Comparison of ENCODE assay signal across 11 cellular contexts in the genomic region with DNA sequence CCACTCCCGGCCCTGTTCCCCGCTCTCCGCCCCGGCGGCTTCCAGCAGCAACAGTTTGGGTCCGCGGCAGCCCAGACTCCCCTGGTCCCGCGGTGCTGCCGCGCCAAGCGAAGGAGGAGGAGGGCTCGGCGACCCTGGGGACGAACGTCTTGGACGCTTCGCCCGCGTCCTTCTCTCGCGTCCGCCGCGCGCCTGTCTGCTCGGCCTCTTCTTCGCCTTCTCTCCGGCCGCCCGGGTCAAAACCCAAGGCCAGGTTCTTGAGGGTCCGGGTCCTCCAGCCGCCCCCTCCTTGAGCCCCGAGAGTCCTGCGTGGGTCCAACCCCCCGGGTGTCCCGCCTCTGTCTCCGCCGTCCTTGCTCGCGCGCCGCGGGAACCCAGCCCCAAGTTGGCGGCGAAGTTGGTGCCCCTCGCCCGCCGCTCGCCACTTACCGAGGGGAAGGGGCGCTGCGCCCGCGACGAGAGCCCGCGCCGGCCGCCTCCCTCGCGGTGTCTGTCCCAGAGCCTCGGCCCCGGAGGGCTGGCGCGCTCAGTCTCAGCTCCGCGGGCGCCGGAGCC. TPM values are rescaled to one million over a fixed set of nuclear protein-coding genes. Genes with fewer than 3 reads are reported as not detected.
DNase-seq lines count a peak whose midpoint lies in the region; TF ChIP-seq lines count a peak whose summit lies in the region.
"Had no signal": no experiment of that assay in that cellular context is flagged by ENCODE, and none has a peak within 500 bp of the region (broad histone marks: within the 10 kb centered on the region; RNA-seq: fewer than 3 reads in every experiment).

No MANE protein-coding gene starts in this region.

- H3K4me3 ChIP-seq in WERI-Rb-1 (ENCODE audit: low read depth, low read length) (peak overlapping the region; percentile 35), iPS-15b (ENCODE audit: low read depth, low read length) (peak overlapping the region; percentile 52), spleen (peak overlapping the region in 7 of 8 donors; percentile 10 to 59 (median 22)), OCI-LY7 (ENCODE audit: low read depth, low read length, poor library complexity, severe bottlenecking) (no peak overlapping the region)
- H3K4me3 ChIP-seq: upper lobe of right lung had no signal

- H2AFZ ChIP-seq in OCI-LY7 (ENCODE audit: low read length): no peak overlapping the region

- no peak overlapping the region for H3K27ac ChIP-seq in WERI-Rb-1
- no peak overlapping the region for H3K27ac ChIP-seq in spleen
- no peak overlapping the region for H3K27ac ChIP-seq in OCI-LY7 (ENCODE audit: low read depth, low read length, poor library complexity, severe bottlenecking)
- H3K27ac ChIP-seq: upper lobe of right lung had no signal

- no peak for TF ChIP-seq POLR2A in spleen (IDR thresholded peaks at IDR 0.05)

- no peak overlapping the region for H3K9ac ChIP-seq in iPS-15b (ENCODE audit: low read depth, low read length)

- H3K36me3 ChIP-seq in WERI-Rb-1: peaks cover 32% of the 10 kb centered on the region
- H3K36me3 ChIP-seq in iPS-15b (ENCODE audit: control insufficient read depth, insufficient read depth, low read length): peaks cover 12% of the 10 kb centered on the region
- peaks cover 0 to 39% (median 14%) of the 10 kb centered on the region in 6 donors for H3K36me3 ChIP-seq in spleen
- H3K36me3 ChIP-seq in OCI-LY7 (ENCODE audit: insufficient read depth, low read length): no peaks in the 10 kb centered on the region
- H3K36me3 ChIP-seq: upper lobe of right lung had no signal

- H4K20me1 ChIP-seq in OCI-LY7 (ENCODE audit: insufficient read depth, low read length): no peaks in the 10 kb centered on the region

- intact Hi-C loops in spleen (cut with DNase I; ENCODE audit: low total_unique reads) (loop anchor here (5.0 to 10.0 kb wide), 2 partner anchors 69 to 196 kb away; no protein-coding TSS in a partner anchor), OCI-LY7 (cut with micrococcal nuclease; ENCODE audit: unreplicated experiment) (no loop called here)

- H3K4me1 ChIP-seq in iPS-15b (ENCODE audit: control insufficient read depth, insufficient read depth, low read length) (no peaks in the 10 kb centered on the region), spleen (peaks cover 21 to 67% (median 44%) of the 10 kb centered on the region in 6 donors), OCI-LY7 (ENCODE audit: insufficient read depth, low read length, poor library complexity, severe bottlenecking) (peaks cover 15% of the 10 kb centered on the region)

- POLR2A ChIA-PET in OCI-LY7 (lab: Charles Lee): no interaction called here

- TF ChIP-seq CTCF in WERI-Rb-1 (IDR thresholded peaks at IDR 0.05; ENCODE audit: low read depth, low read length): no peak
- no peak for TF ChIP-seq CTCF in spleen (IDR thresholded peaks at IDR 0.05 in 8 of 11, conservative IDR thresholded peaks at IDR 0.05 in 3 of 11)
- TF ChIP-seq CTCF in OCI-LY7 (conservative IDR thresholded peaks at IDR 0.05; ENCODE audit: low read length): no peak

- BruUV-seq in OCI-LY7 (replicated peaks; lab: Mats Ljungman, UMichigan): no TSS peak

- CTCF ChIA-PET in OCI-LY7 (lab: Charles Lee; ENCODE audit: unreplicated experiment): interaction anchor here (0.7 to 5.5 kb wide), 2 partner anchors 70 to 85 kb away, joined by 3 to 38 read pairs; a partner anchor contains a TSS

- DNase-seq in NCI-H524 (lab: John Stamatoyannopoulos, UW): peak; percentile 26 to 43
- DNase-seq in NCI-H524 treated with DMSO at 0.1 percent for 48 hours (lab: John Stamatoyannopoulos, UW): no peak
- no peak for DNase-seq in WERI-Rb-1
- no peak for DNase-seq in spleen
- DNase-seq in OCI-M2 (lab: John Stamatoyannopoulos, UW; ENCODE audit: unreplicated experiment): no peak
- DNase-seq in activated CD4-positive, alpha-beta T cell treated with anti-CD3 and anti-CD28 coated beads for 4 hours: no peak
- no peak for DNase-seq in OCI-LY7 (ENCODE audit: low spot score)
- DNase-seq: stimulated activated CD4-positive, alpha-beta T cell treated with anti-CD3 and anti-CD28 coated beads, Interleukin-4, amount 100 ng/mL, for 24 hours; upper lobe of right lung had no signal

- WGBS in spleen, 5 donors: 2 to 16% (median 2%) methylated on average over 7 to 70 of the region's 70 CpGs

- no peak overlapping the region for H3K4me2 ChIP-seq in OCI-LY7 (ENCODE audit: low read length)

- no peaks in the 10 kb centered on the region for H3K79me2 ChIP-seq in OCI-LY7 (ENCODE audit: insufficient read depth, low read depth, low read length)

- H3K9me2 ChIP-seq in OCI-LY7 (ENCODE audit: insufficient read depth, low read length): no peaks in the 10 kb centered on the region

- peaks cover 32% of the 10 kb centered on the region for H3K27me3 ChIP-seq in WERI-Rb-1 (ENCODE audit: insufficient read depth, low read depth, severe bottlenecking)
- H3K27me3 ChIP-seq in iPS-15b (ENCODE audit: control insufficient read depth, insufficient read depth, low read length): peaks cover 50% of the 10 kb centered on the region
- H3K27me3 ChIP-seq in spleen (replicated peaks in 1 of 7): peaks cover 5 to 84% (median 40%) of the 10 kb centered on the region in 7 donors

- H3K9me3 ChIP-seq in WERI-Rb-1 (ENCODE audit: severe bottlenecking) (no peaks in the 10 kb centered on the region), iPS-15b (ENCODE audit: control insufficient read depth, insufficient read depth, low read length) (no peaks in the 10 kb centered on the region), spleen (no peaks in the 10 kb centered on the region), OCI-LY7 (ENCODE audit: low read length) (no peaks in the 10 kb centered on the region)
- H3K9me3 ChIP-seq: upper lobe of right lung had no signal

RNA-seq across cellular contexts. Expression of a gene that starts 1.4 kb away (rescaled TPM):
- total RNA-seq in spleen (1 to 10 TPM in 1 of 7 donors, under 1 TPM in 3, not detected in 3; 0.17 to 1.5 (median 0.43) TPM), OCI-LY7 (2022) (0.55 and 0.61 TPM in 2 replicates)
- under 1 TPM in 2 of 3 donors, not detected in 1; 0.02 to 0.16 TPM for polyA plus RNA-seq in spleen
- 0.22 and 0.26 TPM in 2 replicates for total RNA-seq in OCI-LY7 (2014; rRNA removed; shearing (Covaris generic))
- total RNA-seq: activated CD8-positive, alpha-beta memory T cell treated with anti-CD3 and anti-CD28 coated beads for 36 hours; upper lobe of right lung had no signal

RNA-seq across cellular contexts. Expression of a gene that starts 11.7 kb away (rescaled TPM):
- 100 to 1,000 TPM in 1 of 7 donors, 10 to 100 TPM in 6; 17.7 to 114 (median 41.3) TPM for total RNA-seq in spleen
- 10 to 100 TPM; 13.6 to 66.1 (median 17.9) TPM for polyA plus RNA-seq in spleen
- total RNA-seq in OCI-LY7 (2014; rRNA removed; shearing (Covaris generic)): 12.2 TPM in 2 replicates
- 18.1 and 18.3 TPM in 2 replicates for total RNA-seq in OCI-LY7 (2022)

RNA-seq across cellular contexts. Expression of a gene that starts 32.4 kb away (rescaled TPM):
- total RNA-seq in spleen (1 to 10 TPM; 1.5 to 8.8 (median 5.4) TPM), OCI-LY7 (2022) (not detected in 2 replicates)
- polyA plus RNA-seq in spleen: 1 to 10 TPM in 1 of 3 donors, under 1 TPM in 2; 0.13 to 2.4 (median 0.61) TPM
- total RNA-seq in OCI-LY7 (2014; rRNA removed; shearing (Covaris generic)): not detected in 2 replicates
- total RNA-seq: activated CD8-positive, alpha-beta memory T cell treated with anti-CD3 and anti-CD28 coated beads for 36 hours; upper lobe of right lung had no signal

Comparison
In these comparisons a context has a peak if more than half of its experiments do, and no peak if none do; other contexts are left out.
1. DNase-seq: peak in NCI-H524 (2 of 2); none in NCI-H524 treated with DMSO at 0.1 percent for 48 hours (single experiment), WERI-Rb-1 (single experiment), spleen (single experiment), OCI-M2 (single experiment), activated CD4-positive, alpha-beta T cell treated with anti-CD3 and anti-CD28 coated beads for 4 hours (0 of 2) and OCI-LY7 (single experiment).